ENCODE assay signal across 11 cellular contexts in genomic region chr11:111414267-111414931, GRCh38. TPM values are rescaled to one million over a fixed set of nuclear protein-coding genes. Genes with fewer than 3 reads are reported as not detected.
DNase-seq lines count a peak whose midpoint lies in the region; ATAC-seq, FAIRE-seq and TF ChIP-seq lines count a peak whose summit lies in the region.
"Had no signal": no experiment of that assay in that cellular context is flagged by ENCODE, and none has a peak within 500 bp of the region (broad histone marks: within the 10 kb centered on the region; RNA-seq: fewer than 3 reads in every experiment).

No MANE protein-coding gene starts in this region.

- H3K4me3 ChIP-seq in transverse colon = no peak overlapping the region

- H3K9me3 ChIP-seq in transverse colon = no peaks in the 10 kb centered on the region

- H3K27ac ChIP-seq in transverse colon = peak overlapping the region in 2 of 4 donors; percentile 9 to 29
- H3K27ac ChIP-seq: C4-2B, RWPE1 had no signal

- intact Hi-C loops in transverse colon (cut with DNase I; ENCODE audit: low total_unique reads) = no loop called here

- no peak for TF ChIP-seq EP300 in transverse colon (IDR thresholded peaks at IDR 0.05; ENCODE audit: low read depth)

- no peak for TF ChIP-seq CTCF in transverse colon (IDR thresholded peaks at IDR 0.05)
- no peak for TF ChIP-seq CTCF in D721Med (IDR thresholded peaks at IDR 0.05; ENCODE audit: insufficient read depth, missing control alignments)

- no peak for TF ChIP-seq POLR2A in transverse colon (IDR thresholded peaks at IDR 0.05)

- H3K36me3 ChIP-seq in transverse colon = no peaks in the 10 kb centered on the region

- WGBS in transverse colon (ENCODE audit: low coverage in 1 of 2), 2 donors = 36 to 69% methylated on average over 4 to 9 of the region's 9 CpGs

- peak; percentile 30 for ATAC-seq in HG02642 (IDR thresholded peaks at IDR 0.05; ENCODE audit: poor library complexity, unreplicated experiment)
- ATAC-seq: natural killer cell had no signal

- H3K27me3 ChIP-seq in transverse colon = no peaks in the 10 kb centered on the region

- peak; percentile 30 for DNase-seq in stimulated activated CD4-positive, alpha-beta T cell treated with anti-CD3 and anti-CD28 coated beads, Interleukin-15, amount 100 ng/mL, for 24 hours
- no peak for DNase-seq in stimulated activated CD4-positive, alpha-beta T cell treated with anti-CD3 and anti-CD28 coated beads, Interleukin-4, amount 100 ng/mL, for 4 hours
- DNase-seq in RPMI8226 = peak; percentile 33
- DNase-seq in transverse colon = peak; percentile 30
- DNase-seq in D721Med (ENCODE audit: insufficient read length, low spot score) = no peak
- no peak for DNase-seq in superior temporal gyrus (ENCODE audit: extremely low spot score)
- DNase-seq in frontal cortex (ENCODE audit: low spot score in 2 of 2) = no peak
- DNase-seq: natural killer cell had no signal

- peaks cover 0 to 30% (median 10%) of the 10 kb centered on the region in 4 donors for H3K4me1 ChIP-seq in transverse colon

- in situ Hi-C loops in transverse colon (cut with MboI; ENCODE audit: low pct_ligation_motif_present in 1 of 4, low pct_unique_long_range_greater_than_20kb in 1 of 4, low sequenced_read_pairs in 3 of 4) = no loop called here

- FAIRE-seq in D721Med (lab: Jason Lieb, UNC) = no peak
- FAIRE-seq in frontal cortex (lab: Jason Lieb, UNC) = no peak

RNA-seq across cellular contexts. Expression of gene POU2AF1, which starts 35.3 kb away (rescaled TPM):
- total RNA-seq in transverse colon = 10 to 100 TPM in 1 of 4 donors, 1 to 10 TPM in 3; 1.4 to 19.8 (median 2.9) TPM
- total RNA-seq in frontal cortex = not detected

Comparison
In these comparisons a context has a peak if more than half of its experiments do, and no peak if none do; other contexts are left out.
1. DNase-seq: peak in stimulated activated CD4-positive, alpha-beta T cell treated with anti-CD3 and anti-CD28 coated beads, Interleukin-15, amount 100 ng/mL, for 24 hours (single experiment), RPMI8226 (single experiment) and transverse colon (single experiment); none in stimulated activated CD4-positive, alpha-beta T cell treated with anti-CD3 and anti-CD28 coated beads, Interleukin-4, amount 100 ng/mL, for 4 hours (0 of 2), D721Med (single experiment), superior temporal gyrus (single experiment) and frontal cortex (0 of 2).